21 cellular contexts compared by ENCODE assay signal in genomic region chr10:30847642-30848041, GRCh38.
"Had no signal": no experiment of that assay in that cellular context is flagged by ENCODE, and none has a peak within 500 bp of the region (broad histone marks: within the 10 kb centered on the region; RNA-seq: fewer than 3 reads in every experiment).

No MANE protein-coding gene starts in this region.

- H3K4me3 ChIP-seq: left ventricle myocardium inferior, lung, neural progenitor cell, ovary, sigmoid colon, spleen, suprapubic skin, thoracic aorta, tibial artery, uterus had no signal

- DNase-seq: hypothalamus; islet precursor cell; left ventricle myocardium inferior; mesendoderm; naive B cell; natural killer cell; nephron progenitor cell; ovary; retina; right cardiac atrium; sigmoid colon; small intestine; spleen; stimulated activated CD4-positive, alpha-beta T cell treated with anti-CD3 and anti-CD28 coated beads, Interleukin-4, amount 100 ng/mL, for 24 hours; stimulated activated naive CD4-positive, alpha-beta T cell; tibial artery; uterus had no signal

- H3K27ac ChIP-seq: left ventricle myocardium inferior, neural progenitor cell, ovary, sigmoid colon, spleen, suprapubic skin, thoracic aorta, tibial artery, uterus had no signal

- ATAC-seq: natural killer cell, right cardiac atrium had no signal

- H3K36me3 ChIP-seq: neural progenitor cell, ovary, thoracic aorta, uterus had no signal

- H3K4me1 ChIP-seq: spleen, suprapubic skin, tibial artery had no signal

- H3K27me3 ChIP-seq: neural progenitor cell, ovary, sigmoid colon, spleen, suprapubic skin, tibial artery, uterus had no signal

- H3K9me3 ChIP-seq: left ventricle myocardium inferior, ovary, sigmoid colon, spleen, suprapubic skin, thoracic aorta, tibial artery, uterus had no signal
